8 cellular contexts compared by ENCODE assay signal in the genomic region with DNA sequence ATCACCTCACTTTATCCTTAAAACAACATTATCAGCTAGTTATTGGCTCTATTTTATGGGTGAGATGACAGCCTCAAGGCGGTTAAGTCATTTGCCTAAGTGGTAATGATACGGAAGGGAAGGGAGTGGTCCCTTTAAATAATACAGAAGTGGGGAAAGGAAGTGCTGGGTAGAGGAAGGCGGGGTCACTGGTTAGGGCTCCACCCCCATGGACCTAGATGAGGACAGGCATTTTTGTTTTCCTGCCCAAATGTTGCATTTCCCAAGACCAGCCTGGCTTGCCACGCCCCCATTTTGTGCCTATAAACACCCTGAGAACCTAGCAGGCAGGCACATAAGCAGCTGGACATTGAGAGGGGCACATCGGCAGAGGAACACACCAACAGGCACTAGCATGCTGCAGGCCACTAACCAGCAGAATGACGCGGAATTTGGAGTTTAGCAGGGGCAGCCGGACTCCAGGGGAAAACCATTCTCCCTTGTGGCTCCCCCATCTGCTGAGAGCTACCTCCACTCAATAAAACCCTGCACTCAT.
DNase-seq lines count a peak whose midpoint lies in the region; ATAC-seq and TF ChIP-seq lines count a peak whose summit lies in the region.

No MANE protein-coding gene starts in this region.

- POLR2A ChIA-PET in CD4-positive, alpha-beta T cell (lab: Charles Lee): no interaction called here

- no peaks in the 10 kb centered on the region for H3K27me3 ChIP-seq in muscle layer of duodenum (ENCODE audit: low read depth, low read length)
- H3K27me3 ChIP-seq in CD4-positive, alpha-beta T cell (ENCODE audit: control insufficient read depth, insufficient read depth, low read length): no peaks in the 10 kb centered on the region

- intact Hi-C loops in CD4-positive, alpha-beta T cell (cut with DNase I, micrococcal nuclease): no loop called here

- peaks cover 7% of the 10 kb centered on the region for H3K27me3 Mint-ChIP-seq in CD4-positive, alpha-beta T cell
- H3K27me3 Mint-ChIP-seq in effector memory CD8-positive, alpha-beta T cell: peaks cover 16 to 17% of the 10 kb centered on the region in 2 donors

- no peak for ATAC-seq in CD4-positive, alpha-beta T cell (ENCODE audit: poor library complexity)
- no peak for ATAC-seq in effector memory CD8-positive, alpha-beta T cell (replicated peaks)

- no peaks in the 10 kb centered on the region for H3K36me3 Mint-ChIP-seq in CD4-positive, alpha-beta T cell (ENCODE audit: low read depth)
- H3K36me3 Mint-ChIP-seq in effector memory CD8-positive, alpha-beta T cell (ENCODE audit: insufficient read depth): no peaks in the 10 kb centered on the region

- no peak for TF ChIP-seq CTCF in CD4-positive, alpha-beta T cell (IDR thresholded peaks at IDR 0.05)

- CTCF ChIA-PET in CD4-positive, alpha-beta T cell (lab: Charles Lee): no interaction called here

- no peak overlapping the region for H3K4me3 Mint-ChIP-seq in CD4-positive, alpha-beta T cell
- H3K4me3 Mint-ChIP-seq in effector memory CD8-positive, alpha-beta T cell: no peak overlapping the region

- H3K4me1 Mint-ChIP-seq in CD4-positive, alpha-beta T cell (ENCODE audit: low read depth): no peaks in the 10 kb centered on the region
- no peaks in the 10 kb centered on the region for H3K4me1 Mint-ChIP-seq in effector memory CD8-positive, alpha-beta T cell (ENCODE audit: low read depth in 2 of 2)

- H3K27ac Mint-ChIP-seq in CD4-positive, alpha-beta T cell: no peak overlapping the region
- no peak overlapping the region for H3K27ac Mint-ChIP-seq in effector memory CD8-positive, alpha-beta T cell

- H3K4me3 ChIP-seq in muscle layer of duodenum (ENCODE audit: low read depth in 1 of 2, low read length in 2 of 2): peak overlapping the region; percentile 15 to 42

- peak overlapping the region; percentile 84 for H3K27ac ChIP-seq in caudate nucleus (ENCODE audit: low read depth, low read length)
- no peak overlapping the region for H3K27ac ChIP-seq in muscle layer of duodenum (ENCODE audit: low read length)
- H3K27ac ChIP-seq in CD4-positive, alpha-beta T cell (ENCODE audit: low read depth, low read length): no peak overlapping the region

- in situ Hi-C loops in KBM-7 (cut with MboI; ENCODE audit: low pct_unique_long_range_greater_than_20kb, low sequenced_read_pairs): no loop called here

- peaks cover 12 to 15% of the 10 kb centered on the region in 2 donors for H3K4me1 ChIP-seq in muscle layer of duodenum (ENCODE audit: control insufficient read depth in 1 of 2, insufficient read depth in 2 of 2, low read length in 2 of 2)

- H3K9me3 Mint-ChIP-seq in CD4-positive, alpha-beta T cell: no peaks in the 10 kb centered on the region
- peaks cover 0 to 3% of the 10 kb centered on the region in 2 donors for H3K9me3 Mint-ChIP-seq in effector memory CD8-positive, alpha-beta T cell

- DNase-seq in CD1c-positive myeloid dendritic cell (ENCODE audit: extremely low spot score): peak; percentile 67
- peak; percentile 96 for DNase-seq in KBM-7
- DNase-seq in caudate nucleus (lab: John Stamatoyannopoulos, UW): peak in 58 of 61 donors; percentile 3 to 84 (median 50)
- no peak for DNase-seq in stimulated activated CD4-positive, alpha-beta T cell treated with anti-CD3 and anti-CD28 coated beads, Interleukin-4, amount 100 ng/mL, for 24 hours
- DNase-seq in CD4-positive, alpha-beta T cell: no peak
- DNase-seq in effector memory CD8-positive, alpha-beta T cell: no peak
- DNase-seq in GOT3 (lab: John Stamatoyannopoulos, UW): no peak

- H3K9me3 ChIP-seq in muscle layer of duodenum (ENCODE audit: control insufficient read depth in 1 of 2, low read length in 2 of 2): no peaks in the 10 kb centered on the region
- H3K9me3 ChIP-seq in CD4-positive, alpha-beta T cell (ENCODE audit: control insufficient read depth, low read length): no peaks in the 10 kb centered on the region

- H3K36me3 ChIP-seq in muscle layer of duodenum (ENCODE audit: control insufficient read depth in 1 of 2, insufficient read depth in 2 of 2, low read length in 2 of 2): no peaks in the 10 kb centered on the region

Comparison
In these comparisons a context has a peak if more than half of its experiments do, and no peak if none do; other contexts are left out.
1. DNase-seq: peak in CD1c-positive myeloid dendritic cell (single experiment), KBM-7 (single experiment) and caudate nucleus (58 of 61); none in stimulated activated CD4-positive, alpha-beta T cell treated with anti-CD3 and anti-CD28 coated beads, Interleukin-4, amount 100 ng/mL, for 24 hours (single experiment), CD4-positive, alpha-beta T cell (0 of 10), effector memory CD8-positive, alpha-beta T cell (0 of 3) and GOT3 (single experiment).